21 cellular contexts compared by ENCODE assay signal in the genomic region with DNA sequence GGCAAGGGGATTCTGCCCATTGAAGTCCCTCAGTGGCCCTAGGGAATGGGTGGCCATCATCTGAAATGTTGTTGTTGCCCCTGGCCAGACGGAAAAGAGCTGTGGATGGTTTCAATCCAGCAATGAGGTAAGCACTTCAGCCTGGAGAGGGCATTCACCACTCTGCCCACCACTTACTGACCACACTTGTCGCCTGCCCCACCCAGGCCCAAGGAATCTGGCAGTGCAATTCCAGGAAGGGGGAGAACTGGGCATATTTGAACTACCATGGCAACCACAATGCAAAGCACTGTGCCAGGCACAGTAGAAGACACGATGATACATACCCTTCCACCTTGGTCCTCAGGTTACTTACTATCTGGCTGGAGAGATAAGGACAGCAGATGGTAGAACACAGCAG.
"Had no signal": no experiment of that assay in that cellular context is flagged by ENCODE, and none has a peak within 500 bp of the region (broad histone marks: within the 10 kb centered on the region; RNA-seq: fewer than 3 reads in every experiment).

No MANE protein-coding gene starts in this region.

- H3K27ac ChIP-seq: SJSA1, SK-N-MC had no signal

- H3K36me3 ChIP-seq: SJSA1 had no signal

- H3K4me1 ChIP-seq: SJSA1 had no signal

- H3K27me3 ChIP-seq: SJSA1 had no signal

- H3K4me3 ChIP-seq: SJSA1, SK-N-MC had no signal

- H3K9me3 ChIP-seq: SJSA1 had no signal

- DNase-seq: KBM-7, MV-4-11, NCI-H1048, NCI-H1105, NCI-H1417, NCI-H1436 treated with DMSO at 0.1 percent for 48 hours, NCI-H1694, NCI-H187 treated with DMSO at 0.1 percent for 48 hours, NCI-H2081 treated with DMSO at 0.1 percent for 48 hours, NCI-H2171, NCI-H226, NCI-H446, NCI-H510A, NCI-H524 treated with DMSO at 0.1 percent for 48 hours, NCI-H69, NCI-H774, Right ventricle myocardium superior, RPMI8226, SIG-M5 had no signal
